Comparison of ENCODE assay signal across 1 cellular context in genomic region chr22:43109921-43110443, GRCh38.
TF ChIP-seq lines count a peak whose summit lies in the region.

No MANE protein-coding gene starts in this region.

TF ChIP-seq in H1, 55 proteins besides CTCF, POLR2A, EP300 and RAD21:
- TF ChIP-seq SUZ12 (IDR thresholded peaks at IDR 0.05; ENCODE audit: low read length) (0 out of 2 replicates have a peak, but pooled peaks have one; percentile 4), KDM4A (IDR thresholded peaks at IDR 0.05; ENCODE audit: low read depth, low read length, severe bottlenecking) (peak; percentile 1), SRF (IDR thresholded peaks at IDR 0.05; ENCODE audit: low read depth, low read length) (no peak), FOSL1 (IDR thresholded peaks at IDR 0.05; ENCODE audit: insufficient read depth, low read depth, low read length) (no peak), ASH2L (IDR thresholded peaks at IDR 0.05; ENCODE audit: low read length) (peak; percentile 41)
- TF ChIP-seq, protein P1, sequence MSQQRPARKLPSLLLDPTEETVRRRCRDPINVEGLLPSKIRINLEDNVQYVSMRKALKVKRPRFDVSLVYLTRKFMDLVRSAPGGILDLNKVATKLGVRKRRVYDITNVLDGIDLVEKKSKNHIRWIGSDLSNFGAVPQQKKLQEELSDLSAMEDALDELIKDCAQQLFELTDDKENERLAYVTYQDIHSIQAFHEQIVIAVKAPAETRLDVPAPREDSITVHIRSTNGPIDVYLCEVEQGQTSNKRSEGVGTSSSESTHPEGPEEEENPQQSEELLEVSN (IDR thresholded peaks at IDR 0.05): peak; percentile 55; the same call in 1 of the 2 replicates
- TF ChIP-seq, protein P2, sequence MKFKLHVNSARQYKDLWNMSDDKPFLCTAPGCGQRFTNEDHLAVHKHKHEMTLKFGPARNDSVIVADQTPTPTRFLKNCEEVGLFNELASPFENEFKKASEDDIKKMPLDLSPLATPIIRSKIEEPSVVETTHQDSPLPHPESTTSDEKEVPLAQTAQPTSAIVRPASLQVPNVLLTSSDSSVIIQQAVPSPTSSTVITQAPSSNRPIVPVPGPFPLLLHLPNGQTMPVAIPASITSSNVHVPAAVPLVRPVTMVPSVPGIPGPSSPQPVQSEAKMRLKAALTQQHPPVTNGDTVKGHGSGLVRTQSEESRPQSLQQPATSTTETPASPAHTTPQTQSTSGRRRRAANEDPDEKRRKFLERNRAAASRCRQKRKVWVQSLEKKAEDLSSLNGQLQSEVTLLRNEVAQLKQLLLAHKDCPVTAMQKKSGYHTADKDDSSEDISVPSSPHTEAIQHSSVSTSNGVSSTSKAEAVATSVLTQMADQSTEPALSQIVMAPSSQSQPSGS (IDR thresholded peaks at IDR 0.05; ENCODE audit: low read length): 0 out of 2 replicates have a peak, but pooled peaks have one; percentile 10
- TF ChIP-seq, protein P3, sequence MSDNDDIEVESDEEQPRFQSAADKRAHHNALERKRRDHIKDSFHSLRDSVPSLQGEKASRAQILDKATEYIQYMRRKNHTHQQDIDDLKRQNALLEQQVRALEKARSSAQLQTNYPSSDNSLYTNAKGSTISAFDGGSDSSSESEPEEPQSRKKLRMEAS (IDR thresholded peaks at IDR 0.05): peak; percentile 15; the same call in 1 of the 2 replicates
